ENCODE assay signal across 13 cellular contexts in the genomic region with DNA sequence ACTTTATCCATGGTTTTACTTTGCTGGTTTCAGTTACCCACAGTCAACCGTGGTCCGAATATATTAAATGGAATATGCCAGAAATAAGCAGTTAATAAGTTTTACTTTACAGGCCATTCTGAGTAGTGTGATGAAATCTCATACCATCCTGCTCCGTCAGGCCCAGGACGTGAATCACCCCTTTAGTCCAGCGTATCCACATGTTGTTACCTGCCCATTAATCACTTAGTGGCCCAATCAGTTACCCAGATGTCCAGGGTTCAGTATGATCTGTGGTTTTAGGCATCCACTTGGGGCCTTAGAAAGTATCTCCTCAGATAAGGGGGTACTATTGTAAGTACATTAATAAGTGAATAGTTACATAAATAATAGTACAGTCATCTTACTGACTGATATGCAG.
DNase-seq lines count a peak whose midpoint lies in the region; ATAC-seq and TF ChIP-seq lines count a peak whose summit lies in the region.
"Had no signal": no experiment of that assay in that cellular context is flagged by ENCODE, and none has a peak within 500 bp of the region (broad histone marks: within the 10 kb centered on the region; RNA-seq: fewer than 3 reads in every experiment).

No MANE protein-coding gene starts in this region.

- H3K27me3 Mint-ChIP-seq in Calu3 (ENCODE audit: unreplicated experiment) = no peaks in the 10 kb centered on the region
- H3K27me3 Mint-ChIP-seq: activated naive CD8-positive, alpha-beta T cell treated with anti-CD3 and anti-CD28 coated beads, Interleukin-2, amount 50 U/mL, for 24 hours; naive thymus-derived CD8-positive, alpha-beta T cell had no signal

- no peak overlapping the region for H3K23ac ChIP-seq in trophoblast cell (ENCODE audit: low read length)

- no peaks in the 10 kb centered on the region for H3K9me3 Mint-ChIP-seq in Calu3 (ENCODE audit: low read depth, unreplicated experiment)
- H3K9me3 Mint-ChIP-seq: activated naive CD8-positive, alpha-beta T cell treated with anti-CD3 and anti-CD28 coated beads, Interleukin-2, amount 50 U/mL, for 24 hours; naive thymus-derived CD8-positive, alpha-beta T cell had no signal

- H3K27me3 ChIP-seq in Panc1 (ENCODE audit: control insufficient read depth, insufficient read depth, low read length) = no peaks in the 10 kb centered on the region
- H3K27me3 ChIP-seq in trophoblast cell (ENCODE audit: insufficient read depth, low read length) = no peaks in the 10 kb centered on the region
- no peaks in the 10 kb centered on the region for H3K27me3 ChIP-seq in dorsolateral prefrontal cortex
- H3K27me3 ChIP-seq: spleen had no signal

- intact Hi-C loops in Calu3 (cut with micrococcal nuclease; ENCODE audit: unreplicated experiment) = no loop called here
- intact Hi-C loops in Panc1 (cut with micrococcal nuclease; ENCODE audit: unreplicated experiment) = no loop called here
- intact Hi-C loops in dorsolateral prefrontal cortex (cut with DNase I) = no loop called here

- H3K79me2 ChIP-seq in trophoblast cell (ENCODE audit: control insufficient read depth, insufficient read depth, low read length, poor library complexity) = no peaks in the 10 kb centered on the region

- H3K36me3 Mint-ChIP-seq in Calu3 (ENCODE audit: insufficient read depth, unreplicated experiment) = no peaks in the 10 kb centered on the region

- H3K4me1 Mint-ChIP-seq in Calu3 (ENCODE audit: low read depth, unreplicated experiment) = no peaks in the 10 kb centered on the region
- H3K4me1 Mint-ChIP-seq: activated naive CD8-positive, alpha-beta T cell treated with anti-CD3 and anti-CD28 coated beads, Interleukin-2, amount 50 U/mL, for 24 hours had no signal

- no peak overlapping the region for H3K18ac ChIP-seq in trophoblast cell (ENCODE audit: low read length)

- ATAC-seq in Panc1 (no peak), HG03097 (IDR thresholded peaks at IDR 0.05; ENCODE audit: low FRiP score, unreplicated experiment) (no peak), GM19324 (IDR thresholded peaks at IDR 0.05; ENCODE audit: low FRiP score, unreplicated experiment) (no peak), HG02759 (IDR thresholded peaks at IDR 0.05; ENCODE audit: unreplicated experiment) (no peak)
- ATAC-seq: activated naive CD8-positive, alpha-beta T cell treated with anti-CD3 and anti-CD28 coated beads, Interleukin-2, amount 50 U/mL, for 24 hours; naive thymus-derived CD8-positive, alpha-beta T cell had no signal

- H3K27ac ChIP-seq in Panc1 (ENCODE audit: low read length) = no peak overlapping the region
- H3K27ac ChIP-seq in trophoblast cell (ENCODE audit: low read depth, low read length) = no peak overlapping the region
- H3K27ac ChIP-seq in dorsolateral prefrontal cortex = no peak overlapping the region
- H3K27ac ChIP-seq: spleen had no signal

- TF ChIP-seq CTCF in Calu3 (IDR thresholded peaks at IDR 0.05; ENCODE audit: unreplicated experiment) (no peak), Panc1 (IDR thresholded peaks at IDR 0.05) (no peak), epithelial cell of proximal tubule (conservative IDR thresholded peaks at IDR 0.05; ENCODE audit: low read depth, low read length) (no peak), dorsolateral prefrontal cortex (IDR thresholded peaks at IDR 0.05 in 54 of 56, conservative IDR thresholded peaks at IDR 0.05 in 2 of 56; ENCODE audit: low read depth in 1 of 56, partially characterized antibody in 56 of 56) (no peak)

- H2AK5ac ChIP-seq in trophoblast cell (ENCODE audit: low read length) = no peak overlapping the region

- peak; percentile 27 for DNase-seq in Calu3
- DNase-seq in Panc1 (ENCODE audit: low read depth, low spot score) = no peak
- DNase-seq in epithelial cell of proximal tubule (ENCODE audit: low read depth) = peak; percentile 82
- DNase-seq in trophoblast cell = peak; percentile 56 to 74
- no peak for DNase-seq in dorsolateral prefrontal cortex
- DNase-seq: activated naive CD8-positive, alpha-beta T cell treated with anti-CD3 and anti-CD28 coated beads, Interleukin-2, amount 50 U/mL, for 24 hours; islet precursor cell; Kasumi-1; naive thymus-derived CD8-positive, alpha-beta T cell; spleen had no signal

- H4K91ac ChIP-seq in trophoblast cell (ENCODE audit: low read depth, low read length) = no peak overlapping the region

- H3K14ac ChIP-seq in trophoblast cell (ENCODE audit: low read length) = no peak overlapping the region

- H3K9me3 ChIP-seq in Panc1 (ENCODE audit: control insufficient read depth, insufficient read depth, low read depth, low read length) (no peaks in the 10 kb centered on the region), trophoblast cell (ENCODE audit: insufficient read depth, low read depth, low read length) (no peaks in the 10 kb centered on the region)
- H3K9me3 ChIP-seq: spleen had no signal

- H3K4me2 ChIP-seq in trophoblast cell (ENCODE audit: low read length) = no peak overlapping the region

- no peak overlapping the region for H2BK120ac ChIP-seq in trophoblast cell (ENCODE audit: insufficient read depth, low read length, poor library complexity)

- no peak overlapping the region for H2BK5ac ChIP-seq in trophoblast cell (ENCODE audit: low read depth, low read length, poor library complexity)

- in situ Hi-C loops in Panc1 (cut with HindIII; ENCODE audit: low pct_unique_long_range_greater_than_20kb, low sequenced_read_pairs) = no loop called here

- peak overlapping the region; percentile 71 for H3K27ac Mint-ChIP-seq in Calu3 (ENCODE audit: unreplicated experiment)
- H3K27ac Mint-ChIP-seq: activated naive CD8-positive, alpha-beta T cell treated with anti-CD3 and anti-CD28 coated beads, Interleukin-2, amount 50 U/mL, for 24 hours; naive thymus-derived CD8-positive, alpha-beta T cell had no signal

- CTCF ChIA-PET in Calu3 (lab: Charles Lee) = no interaction called here
- CTCF ChIA-PET in Panc1 (lab: Charles Lee) = interaction anchor here (0.7 kb wide), 1 partner anchor 124 kb away, joined by 7 read pairs; no protein-coding TSS in a partner anchor

- no peaks in the 10 kb centered on the region for H3K79me1 ChIP-seq in trophoblast cell (ENCODE audit: low read length)

- no peak overlapping the region for H2BK12ac ChIP-seq in trophoblast cell (ENCODE audit: low read length)

- POLR2A ChIA-PET in Panc1 (lab: Charles Lee) = no interaction called here

- H3K36me3 ChIP-seq in Panc1 (ENCODE audit: control insufficient read depth, insufficient read depth, low read length) (no peaks in the 10 kb centered on the region), trophoblast cell (ENCODE audit: control insufficient read depth in 1 of 2, insufficient read depth in 2 of 2, low read length in 2 of 2) (no peaks in the 10 kb centered on the region)

- WGBS in trophoblast cell (ENCODE audit: extremely low coverage, insufficient coverage, insufficient read length) = no CpG with 5 or more reads among the region's 5 CpGs

- H3K4me3 ChIP-seq in Panc1 (ENCODE audit: low read depth in 2 of 2, low read length in 2 of 2) = no peak overlapping the region
- no peak overlapping the region for H3K4me3 ChIP-seq in epithelial cell of proximal tubule (ENCODE audit: low read depth, low read length)
- no peak overlapping the region for H3K4me3 ChIP-seq in trophoblast cell (ENCODE audit: low read depth, low read length)
- no peak overlapping the region for H3K4me3 ChIP-seq in dorsolateral prefrontal cortex
- H3K4me3 ChIP-seq: spleen had no signal

- no peak overlapping the region for H3K4me3 Mint-ChIP-seq in Calu3 (ENCODE audit: low read depth, unreplicated experiment)
- H3K4me3 Mint-ChIP-seq: activated naive CD8-positive, alpha-beta T cell treated with anti-CD3 and anti-CD28 coated beads, Interleukin-2, amount 50 U/mL, for 24 hours; naive thymus-derived CD8-positive, alpha-beta T cell had no signal

- H3K9ac ChIP-seq in trophoblast cell (ENCODE audit: low read length) = no peak overlapping the region

- H4K12ac ChIP-seq in trophoblast cell (ENCODE audit: low read depth, low read length) = no peak overlapping the region

- H2AFZ ChIP-seq in trophoblast cell (ENCODE audit: insufficient read depth, low read length, poor library complexity) = no peak overlapping the region

- no peaks in the 10 kb centered on the region for H3K4me1 ChIP-seq in Panc1 (ENCODE audit: control insufficient read depth, insufficient read depth, low read length)
- H3K4me1 ChIP-seq in trophoblast cell (ENCODE audit: control insufficient read depth in 1 of 2, insufficient read depth in 2 of 2, low read length in 2 of 2) = no peaks in the 10 kb centered on the region
- H3K4me1 ChIP-seq: spleen had no signal

- H4K8ac ChIP-seq in trophoblast cell (ENCODE audit: low read depth, low read length) = no peak overlapping the region

- no peak overlapping the region for H3K4ac ChIP-seq in trophoblast cell (ENCODE audit: low read depth, low read length)

- BruUV-seq in Calu3 (replicated peaks; lab: Mats Ljungman, UMichigan) (no TSS peak), Panc1 (replicated peaks; lab: Mats Ljungman, UMichigan) (TSS peak; percentile 33)

Comparison
In these comparisons a context has a peak if more than half of its experiments do, and no peak if none do; other contexts are left out.
1. DNase-seq: peak in Calu3 (single experiment), epithelial cell of proximal tubule (single experiment) and trophoblast cell (2 of 2); none in Panc1 (single experiment) and dorsolateral prefrontal cortex (0 of 10).